In genomic region chr20:32333181-32333987, GRCh38 we compare ENCODE assay signal across 9 cellular contexts. TPM values are rescaled to one million over a fixed set of nuclear protein-coding genes. Genes with fewer than 3 reads are reported as not detected.
A peak's percentile ranks its signal among the peaks of the same experiment; 100 is the strongest.
DNase-seq lines count a peak whose midpoint lies in the region; ATAC-seq lines count a peak whose summit lies in the region.
"Had no signal": no experiment of that assay in that cellular context is flagged by ENCODE, and none has a peak within 500 bp of the region (broad histone marks: within the 10 kb centered on the region; RNA-seq: fewer than 3 reads in every experiment).

No MANE protein-coding gene starts in this region.

- H3K36me3 ChIP-seq in effector memory CD4-positive, alpha-beta T cell (ENCODE audit: control insufficient read depth, insufficient read depth, low read length): peaks cover 14% of the 10 kb centered on the region

- H3K27ac Mint-ChIP-seq in activated naive CD8-positive, alpha-beta T cell treated with anti-CD3 and anti-CD28 coated beads for 36 hours: peak overlapping the region; percentile 82

- in situ Hi-C loops in ACHN (cut with HindIII; ENCODE audit: low pct_ligation_motif_present, low pct_unique_long_range_greater_than_20kb, low sequenced_read_pairs): no loop called here

- ATAC-seq in HG03108 (IDR thresholded peaks at IDR 0.05; ENCODE audit: unreplicated experiment): peak; percentile 60
- peak; percentile 96 for ATAC-seq in stimulated activated naive CD8-positive, alpha-beta T cell treated with anti-CD3 and anti-CD28 coated beads, Interleukin-15, Interleukin-2, amounts not matched to agents 100 U/mL and 50 U/mL, for 24 hours

- H3K4me3 ChIP-seq in effector memory CD4-positive, alpha-beta T cell (ENCODE audit: insufficient read depth, low read depth, low read length, poor library complexity, severe bottlenecking): no peak overlapping the region

- H3K9me3 ChIP-seq in effector memory CD4-positive, alpha-beta T cell (ENCODE audit: control insufficient read depth, low read length): no peaks in the 10 kb centered on the region

- H3K36me3 Mint-ChIP-seq in activated naive CD8-positive, alpha-beta T cell treated with anti-CD3 and anti-CD28 coated beads for 36 hours: peaks cover 33% of the 10 kb centered on the region

- H3K27ac ChIP-seq in effector memory CD4-positive, alpha-beta T cell (ENCODE audit: insufficient read depth, low read length, poor library complexity, severe bottlenecking): no peak overlapping the region

- H3K27me3 ChIP-seq in effector memory CD4-positive, alpha-beta T cell (replicated peaks; ENCODE audit: control insufficient read depth, insufficient read depth, low read length, poor library complexity, severe bottlenecking): no peaks in the 10 kb centered on the region

- peaks cover 30% of the 10 kb centered on the region for H3K4me1 Mint-ChIP-seq in activated naive CD8-positive, alpha-beta T cell treated with anti-CD3 and anti-CD28 coated beads for 36 hours

- peaks cover 15% of the 10 kb centered on the region for H3K4me1 ChIP-seq in effector memory CD4-positive, alpha-beta T cell (ENCODE audit: control insufficient read depth, insufficient read depth, low read length, poor library complexity, severe bottlenecking)

- no peaks in the 10 kb centered on the region for H3K9me3 Mint-ChIP-seq in activated naive CD8-positive, alpha-beta T cell treated with anti-CD3 and anti-CD28 coated beads for 36 hours
- H3K9me3 Mint-ChIP-seq: naive thymus-derived CD4-positive, alpha-beta T cell had no signal

- DNase-seq in activated effector memory CD4-positive, alpha-beta T cell treated with anti-CD3 and anti-CD28 coated beads, Interleukin-2, amount 50 U/mL, for 16 hours: peak; percentile 74
- DNase-seq in activated effector memory CD4-positive, alpha-beta T cell treated with Interleukin-2 at 50 U/mL for 16 hours: no peak
- DNase-seq in activated naive CD8-positive, alpha-beta T cell treated with anti-CD3 and anti-CD28 coated beads for 36 hours: peak; percentile 29
- DNase-seq in stimulated activated naive CD8-positive, alpha-beta T cell treated with anti-CD3 and anti-CD28 coated beads, Interleukin-15, Interleukin-2, amounts not matched to agents 100 U/mL and 50 U/mL, for 24 hours: peak; percentile 59
- DNase-seq in ACHN (no peak), UCSD-AML1 (lab: John Stamatoyannopoulos, UW; ENCODE audit: unreplicated experiment) (no peak)
- DNase-seq in effector memory CD4-positive, alpha-beta T cell: no peak

- H3K27me3 Mint-ChIP-seq in activated naive CD8-positive, alpha-beta T cell treated with anti-CD3 and anti-CD28 coated beads for 36 hours: no peaks in the 10 kb centered on the region
- H3K27me3 Mint-ChIP-seq: naive thymus-derived CD4-positive, alpha-beta T cell had no signal

- H3K4me3 Mint-ChIP-seq in activated naive CD8-positive, alpha-beta T cell treated with anti-CD3 and anti-CD28 coated beads for 36 hours: no peak overlapping the region

RNA-seq across cellular contexts. Expression of gene ASXL1, which starts 24.7 kb away (rescaled TPM):
- total RNA-seq in activated naive CD8-positive, alpha-beta T cell treated with anti-CD3 and anti-CD28 coated beads for 36 hours: 100 to 1,000 TPM in 1 of 2 experiments, 10 to 100 TPM in 1; 97.5 to 100 TPM

RNA-seq across cellular contexts. Expression of gene KIF3B, which starts 55.9 kb away (rescaled TPM):
- total RNA-seq in activated naive CD8-positive, alpha-beta T cell treated with anti-CD3 and anti-CD28 coated beads for 36 hours: 10 to 100 TPM; 36.2 to 36.5 TPM

Comparison
In these comparisons a context has a peak if more than half of its experiments do, and no peak if none do; other contexts are left out.
1. DNase-seq: peak in activated effector memory CD4-positive, alpha-beta T cell treated with anti-CD3 and anti-CD28 coated beads, Interleukin-2, amount 50 U/mL, for 16 hours (single experiment), activated naive CD8-positive, alpha-beta T cell treated with anti-CD3 and anti-CD28 coated beads for 36 hours (single experiment) and stimulated activated naive CD8-positive, alpha-beta T cell treated with anti-CD3 and anti-CD28 coated beads, Interleukin-15, Interleukin-2, amounts not matched to agents 100 U/mL and 50 U/mL, for 24 hours (single experiment); none in activated effector memory CD4-positive, alpha-beta T cell treated with Interleukin-2 at 50 U/mL for 16 hours (single experiment), ACHN (single experiment), effector memory CD4-positive, alpha-beta T cell (0 of 3) and UCSD-AML1 (single experiment).